In the genomic region with DNA sequence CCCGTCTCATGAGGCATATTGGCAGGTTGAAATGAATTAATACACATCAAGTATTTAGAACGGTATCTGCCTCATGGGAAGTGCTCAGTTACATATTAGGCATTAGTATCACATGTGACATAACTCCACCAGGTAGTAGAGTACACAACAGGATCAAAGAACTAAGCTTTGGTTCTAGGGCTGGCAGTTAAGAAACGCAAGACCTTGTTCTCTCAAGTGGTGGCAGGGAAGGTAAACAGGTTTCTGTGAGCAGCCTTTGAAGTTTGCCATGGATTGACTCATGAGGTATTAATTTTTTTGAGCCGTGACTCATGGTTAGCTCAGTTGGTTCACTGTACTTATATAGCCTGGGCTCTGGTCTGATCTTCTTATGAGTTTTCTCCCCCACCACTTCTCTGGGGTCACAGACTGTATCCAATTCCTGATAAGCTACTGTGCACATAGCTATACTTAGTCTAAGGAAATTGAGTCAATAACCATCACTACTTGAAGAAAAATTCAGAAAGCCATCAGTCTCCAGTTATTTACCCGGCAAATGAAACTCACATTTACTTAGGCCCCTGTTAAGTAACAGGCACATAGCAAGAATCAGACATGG, we compare ENCODE assay signal across 1 cellular context.
TF ChIP-seq lines count a peak whose summit lies in the region.

No MANE protein-coding gene starts in this region.

TF ChIP-seq in HepG2, 621 proteins besides CTCF, POLR2A, EP300 and RAD21 (continued from another document and continues in another):
- TF ChIP-seq ZBTB8A (CRISPR knock-in tag; IDR thresholded peaks at IDR 0.05; ENCODE audit: borderline replicate concordance, low read depth) (no peak), ZNF891 (CRISPR knock-in tag; IDR thresholded peaks at IDR 0.05) (no peak), MXI1 (IDR thresholded peaks at IDR 0.05; ENCODE audit: borderline replicate concordance, low read depth, low read length) (peak; percentile 38; the same call in 1 of the 3 replicates), PTBP1 (IDR thresholded peaks at IDR 0.05; ENCODE audit: low read depth, low read length, poor library complexity, severe bottlenecking) (no peak), ZNF292 (CRISPR knock-in tag; IDR thresholded peaks at IDR 0.05; ENCODE audit: borderline replicate concordance, low read depth) (peak; percentile 93), ZNF24 (IDR thresholded peaks at IDR 0.05) (peak; percentile 61; the same call in 1 of the 2 replicates), ZKSCAN8 (CRISPR knock-in tag; IDR thresholded peaks at IDR 0.05; ENCODE audit: borderline replicate concordance) (peak; percentile 95), ZNF598 (CRISPR knock-in tag; IDR thresholded peaks at IDR 0.05; ENCODE audit: borderline replicate concordance) (no peak), ZMYM2 (CRISPR knock-in tag; IDR thresholded peaks at IDR 0.05) (peak; percentile 68), HDAC2 (CRISPR knock-in tag; IDR thresholded peaks at IDR 0.05) (peak; percentile 98), ZNF136 (CRISPR knock-in tag; IDR thresholded peaks at IDR 0.05; ENCODE audit: low read depth) (no peak), DPF2 (CRISPR knock-in tag; IDR thresholded peaks at IDR 0.05; ENCODE audit: borderline replicate concordance, low read depth) (peak; percentile 100), ZBTB20 (CRISPR knock-in tag; IDR thresholded peaks at IDR 0.05; ENCODE audit: borderline replicate concordance, low read depth) (peak; percentile 92; the same call in 1 of the 2 replicates), KLF13 (CRISPR knock-in tag; IDR thresholded peaks at IDR 0.05) (no peak), HNRNPLL (IDR thresholded peaks at IDR 0.05; ENCODE audit: low read depth, low read length, poor library complexity, severe bottlenecking) (no peak), ZFX (CRISPR knock-in tag; IDR thresholded peaks at IDR 0.05; ENCODE audit: low read depth) (no peak), ZNF747 (CRISPR knock-in tag; IDR thresholded peaks at IDR 0.05; ENCODE audit: borderline replicate concordance) (peak; percentile 41; the same call in 1 of the 2 replicates), MAFF (IDR thresholded peaks at IDR 0.05; ENCODE audit: low read depth, low read length) (0 out of 2 replicates have a peak, but pooled peaks have one; percentile 20), KDM3A (CRISPR knock-in tag; IDR thresholded peaks at IDR 0.05; ENCODE audit: low read depth) (no peak), HOXA9 (CRISPR knock-in tag; IDR thresholded peaks at IDR 0.05; ENCODE audit: borderline replicate concordance) (no peak), ZNF124 (CRISPR knock-in tag; IDR thresholded peaks at IDR 0.05) (peak; percentile 62; the same call in 1 of the 2 replicates), MTF2 (CRISPR knock-in tag; IDR thresholded peaks at IDR 0.05; ENCODE audit: borderline replicate concordance) (no peak), SETDB1 (CRISPR knock-in tag; IDR thresholded peaks at IDR 0.05; ENCODE audit: borderline replicate concordance) (no peak), SP5 (CRISPR knock-in tag; IDR thresholded peaks at IDR 0.05; ENCODE audit: borderline replicate concordance, low read depth) (peak; percentile 89), ZNF180 (CRISPR knock-in tag; IDR thresholded peaks at IDR 0.05; ENCODE audit: borderline replicate concordance, low read depth) (no peak), SIN3B (IDR thresholded peaks at IDR 0.05; ENCODE audit: low read length) (no peak), ZNF773 (CRISPR knock-in tag; IDR thresholded peaks at IDR 0.05; ENCODE audit: borderline replicate concordance) (no peak), ZNF768 (CRISPR knock-in tag; IDR thresholded peaks at IDR 0.05) (no peak), ATAD3A (CRISPR knock-in tag; IDR thresholded peaks at IDR 0.05) (no peak), EZH2 (conservative IDR thresholded peaks at IDR 0.05; ENCODE audit: low read depth, low read length) (no peak), ZFP82 (CRISPR knock-in tag; IDR thresholded peaks at IDR 0.05; ENCODE audit: borderline replicate concordance) (no peak), ZNF841 (CRISPR knock-in tag; IDR thresholded peaks at IDR 0.05; ENCODE audit: borderline replicate concordance) (no peak), SIN3A (IDR thresholded peaks at IDR 0.05; ENCODE audit: borderline replicate concordance, low read depth, low read length) (no peak), HOXA7 (CRISPR knock-in tag; IDR thresholded peaks at IDR 0.05) (no peak), ATRX (CRISPR knock-in tag; IDR thresholded peaks at IDR 0.05; ENCODE audit: borderline replicate concordance) (no peak), XRCC5 (optimal IDR thresholded peaks at IDR 0.05; ENCODE audit: low read length) (peak; percentile 21), U2AF2 (IDR thresholded peaks at IDR 0.05; ENCODE audit: low read depth, low read length) (no peak), ZNF7 (CRISPR knock-in tag; IDR thresholded peaks at IDR 0.05) (peak; percentile 93), ZNF775 (CRISPR knock-in tag; IDR thresholded peaks at IDR 0.05; ENCODE audit: borderline replicate concordance) (no peak; the same call in 1 of the 2 replicates)
- TF ChIP-seq, protein P1, sequence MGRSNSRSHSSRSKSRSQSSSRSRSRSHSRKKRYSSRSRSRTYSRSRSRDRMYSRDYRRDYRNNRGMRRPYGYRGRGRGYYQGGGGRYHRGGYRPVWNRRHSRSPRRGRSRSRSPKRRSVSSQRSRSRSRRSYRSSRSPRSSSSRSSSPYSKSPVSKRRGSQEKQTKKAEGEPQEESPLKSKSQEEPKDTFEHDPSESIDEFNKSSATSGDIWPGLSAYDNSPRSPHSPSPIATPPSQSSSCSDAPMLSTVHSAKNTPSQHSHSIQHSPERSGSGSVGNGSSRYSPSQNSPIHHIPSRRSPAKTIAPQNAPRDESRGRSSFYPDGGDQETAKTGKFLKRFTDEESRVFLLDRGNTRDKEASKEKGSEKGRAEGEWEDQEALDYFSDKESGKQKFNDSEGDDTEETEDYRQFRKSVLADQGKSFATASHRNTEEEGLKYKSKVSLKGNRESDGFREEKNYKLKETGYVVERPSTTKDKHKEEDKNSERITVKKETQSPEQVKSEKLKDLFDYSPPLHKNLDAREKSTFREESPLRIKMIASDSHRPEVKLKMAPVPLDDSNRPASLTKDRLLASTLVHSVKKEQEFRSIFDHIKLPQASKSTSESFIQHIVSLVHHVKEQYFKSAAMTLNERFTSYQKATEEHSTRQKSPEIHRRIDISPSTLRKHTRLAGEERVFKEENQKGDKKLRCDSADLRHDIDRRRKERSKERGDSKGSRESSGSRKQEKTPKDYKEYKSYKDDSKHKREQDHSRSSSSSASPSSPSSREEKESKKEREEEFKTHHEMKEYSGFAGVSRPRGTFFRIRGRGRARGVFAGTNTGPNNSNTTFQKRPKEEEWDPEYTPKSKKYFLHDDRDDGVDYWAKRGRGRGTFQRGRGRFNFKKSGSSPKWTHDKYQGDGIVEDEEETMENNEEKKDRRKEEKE (IDR thresholded peaks at IDR 0.05) = no peak
- TF ChIP-seq, protein P2, sequence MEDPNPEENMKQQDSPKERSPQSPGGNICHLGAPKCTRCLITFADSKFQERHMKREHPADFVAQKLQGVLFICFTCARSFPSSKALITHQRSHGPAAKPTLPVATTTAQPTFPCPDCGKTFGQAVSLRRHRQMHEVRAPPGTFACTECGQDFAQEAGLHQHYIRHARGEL (CRISPR knock-in tag; IDR thresholded peaks at IDR 0.05) = no peak
- TF ChIP-seq, protein P3, sequence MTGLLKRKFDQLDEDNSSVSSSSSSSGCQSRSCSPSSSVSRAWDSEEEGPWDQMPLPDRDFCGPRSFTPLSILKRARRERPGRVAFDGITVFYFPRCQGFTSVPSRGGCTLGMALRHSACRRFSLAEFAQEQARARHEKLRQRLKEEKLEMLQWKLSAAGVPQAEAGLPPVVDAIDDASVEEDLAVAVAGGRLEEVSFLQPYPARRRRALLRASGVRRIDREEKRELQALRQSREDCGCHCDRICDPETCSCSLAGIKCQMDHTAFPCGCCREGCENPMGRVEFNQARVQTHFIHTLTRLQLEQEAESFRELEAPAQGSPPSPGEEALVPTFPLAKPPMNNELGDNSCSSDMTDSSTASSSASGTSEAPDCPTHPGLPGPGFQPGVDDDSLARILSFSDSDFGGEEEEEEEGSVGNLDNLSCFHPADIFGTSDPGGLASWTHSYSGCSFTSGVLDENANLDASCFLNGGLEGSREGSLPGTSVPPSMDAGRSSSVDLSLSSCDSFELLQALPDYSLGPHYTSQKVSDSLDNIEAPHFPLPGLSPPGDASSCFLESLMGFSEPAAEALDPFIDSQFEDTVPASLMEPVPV (CRISPR knock-in tag; IDR thresholded peaks at IDR 0.05) = no peak
- TF ChIP-seq, protein P4, sequence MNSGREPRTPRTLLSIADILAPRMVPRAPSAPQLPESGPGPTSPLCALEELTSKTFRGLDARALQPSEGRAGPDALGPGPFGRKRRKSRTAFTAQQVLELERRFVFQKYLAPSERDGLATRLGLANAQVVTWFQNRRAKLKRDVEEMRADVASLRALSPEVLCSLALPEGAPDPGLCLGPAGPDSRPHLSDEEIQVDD (CRISPR knock-in tag; IDR thresholded peaks at IDR 0.05; ENCODE audit: borderline replicate concordance) = no peak
- TF ChIP-seq, protein P5, sequence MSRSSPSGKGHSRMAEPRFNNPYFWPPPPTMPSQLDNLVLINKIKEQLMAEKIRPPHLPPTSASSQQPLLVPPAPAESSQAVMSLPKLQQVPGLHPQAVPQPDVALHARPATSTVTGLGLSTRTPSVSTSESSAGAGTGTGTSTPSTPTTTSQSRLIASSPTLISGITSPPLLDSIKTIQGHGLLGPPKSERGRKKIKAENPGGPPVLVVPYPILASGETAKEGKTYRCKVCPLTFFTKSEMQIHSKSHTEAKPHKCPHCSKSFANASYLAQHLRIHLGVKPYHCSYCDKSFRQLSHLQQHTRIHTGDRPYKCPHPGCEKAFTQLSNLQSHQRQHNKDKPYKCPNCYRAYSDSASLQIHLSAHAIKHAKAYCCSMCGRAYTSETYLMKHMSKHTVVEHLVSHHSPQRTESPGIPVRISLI (CRISPR knock-in tag; IDR thresholded peaks at IDR 0.05; ENCODE audit: borderline replicate concordance) = peak; percentile 96
- TF ChIP-seq, protein P6, sequence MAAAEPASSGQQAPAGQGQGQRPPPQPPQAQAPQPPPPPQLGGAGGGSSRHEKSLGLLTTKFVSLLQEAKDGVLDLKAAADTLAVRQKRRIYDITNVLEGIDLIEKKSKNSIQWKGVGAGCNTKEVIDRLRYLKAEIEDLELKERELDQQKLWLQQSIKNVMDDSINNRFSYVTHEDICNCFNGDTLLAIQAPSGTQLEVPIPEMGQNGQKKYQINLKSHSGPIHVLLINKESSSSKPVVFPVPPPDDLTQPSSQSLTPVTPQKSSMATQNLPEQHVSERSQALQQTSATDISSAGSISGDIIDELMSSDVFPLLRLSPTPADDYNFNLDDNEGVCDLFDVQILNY (CRISPR knock-in tag; conservative IDR thresholded peaks at IDR 0.05) = no peak
- TF ChIP-seq, protein P7, sequence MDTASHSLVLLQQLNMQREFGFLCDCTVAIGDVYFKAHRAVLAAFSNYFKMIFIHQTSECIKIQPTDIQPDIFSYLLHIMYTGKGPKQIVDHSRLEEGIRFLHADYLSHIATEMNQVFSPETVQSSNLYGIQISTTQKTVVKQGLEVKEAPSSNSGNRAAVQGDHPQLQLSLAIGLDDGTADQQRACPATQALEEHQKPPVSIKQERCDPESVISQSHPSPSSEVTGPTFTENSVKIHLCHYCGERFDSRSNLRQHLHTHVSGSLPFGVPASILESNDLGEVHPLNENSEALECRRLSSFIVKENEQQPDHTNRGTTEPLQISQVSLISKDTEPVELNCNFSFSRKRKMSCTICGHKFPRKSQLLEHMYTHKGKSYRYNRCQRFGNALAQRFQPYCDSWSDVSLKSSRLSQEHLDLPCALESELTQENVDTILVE (CRISPR knock-in tag; IDR thresholded peaks at IDR 0.05) = no peak
- TF ChIP-seq, protein P8, sequence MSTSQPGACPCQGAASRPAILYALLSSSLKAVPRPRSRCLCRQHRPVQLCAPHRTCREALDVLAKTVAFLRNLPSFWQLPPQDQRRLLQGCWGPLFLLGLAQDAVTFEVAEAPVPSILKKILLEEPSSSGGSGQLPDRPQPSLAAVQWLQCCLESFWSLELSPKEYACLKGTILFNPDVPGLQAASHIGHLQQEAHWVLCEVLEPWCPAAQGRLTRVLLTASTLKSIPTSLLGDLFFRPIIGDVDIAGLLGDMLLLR (CRISPR knock-in tag; IDR thresholded peaks at IDR 0.05) = no peak
- TF ChIP-seq, protein P9, sequence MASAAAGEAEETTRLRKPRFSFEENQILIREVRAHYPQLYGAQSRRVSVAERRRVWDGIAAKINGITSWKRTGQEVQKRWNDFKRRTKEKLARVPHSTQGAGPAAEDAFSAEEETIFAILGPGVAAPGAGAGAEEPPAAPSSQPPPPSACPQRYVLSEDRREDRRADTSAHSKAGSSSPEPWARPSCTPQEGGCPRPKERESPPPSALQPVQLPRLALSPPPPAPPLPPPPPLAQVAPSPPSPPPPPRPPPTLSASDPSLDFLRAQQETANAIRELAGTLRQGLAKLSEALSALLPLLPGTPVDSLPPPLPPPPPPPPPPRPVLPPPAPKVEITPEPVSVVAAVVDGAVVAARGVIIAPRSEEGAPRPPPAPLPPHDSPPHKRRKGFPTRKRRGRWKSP (CRISPR knock-in tag; IDR thresholded peaks at IDR 0.05) = peak; percentile 82; the same call in 1 of the 2 replicates
- TF ChIP-seq, protein P10, sequence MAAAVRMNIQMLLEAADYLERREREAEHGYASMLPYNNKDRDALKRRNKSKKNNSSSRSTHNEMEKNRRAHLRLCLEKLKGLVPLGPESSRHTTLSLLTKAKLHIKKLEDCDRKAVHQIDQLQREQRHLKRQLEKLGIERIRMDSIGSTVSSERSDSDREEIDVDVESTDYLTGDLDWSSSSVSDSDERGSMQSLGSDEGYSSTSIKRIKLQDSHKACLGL (CRISPR knock-in tag; IDR thresholded peaks at IDR 0.05) = no peak
- TF ChIP-seq, protein P11, sequence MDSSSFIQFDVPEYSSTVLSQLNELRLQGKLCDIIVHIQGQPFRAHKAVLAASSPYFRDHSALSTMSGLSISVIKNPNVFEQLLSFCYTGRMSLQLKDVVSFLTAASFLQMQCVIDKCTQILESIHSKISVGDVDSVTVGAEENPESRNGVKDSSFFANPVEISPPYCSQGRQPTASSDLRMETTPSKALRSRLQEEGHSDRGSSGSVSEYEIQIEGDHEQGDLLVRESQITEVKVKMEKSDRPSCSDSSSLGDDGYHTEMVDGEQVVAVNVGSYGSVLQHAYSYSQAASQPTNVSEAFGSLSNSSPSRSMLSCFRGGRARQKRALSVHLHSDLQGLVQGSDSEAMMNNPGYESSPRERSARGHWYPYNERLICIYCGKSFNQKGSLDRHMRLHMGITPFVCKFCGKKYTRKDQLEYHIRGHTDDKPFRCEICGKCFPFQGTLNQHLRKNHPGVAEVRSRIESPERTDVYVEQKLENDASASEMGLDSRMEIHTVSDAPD (CRISPR knock-in tag; IDR thresholded peaks at IDR 0.05) = peak; percentile 99
- TF ChIP-seq, protein P12, sequence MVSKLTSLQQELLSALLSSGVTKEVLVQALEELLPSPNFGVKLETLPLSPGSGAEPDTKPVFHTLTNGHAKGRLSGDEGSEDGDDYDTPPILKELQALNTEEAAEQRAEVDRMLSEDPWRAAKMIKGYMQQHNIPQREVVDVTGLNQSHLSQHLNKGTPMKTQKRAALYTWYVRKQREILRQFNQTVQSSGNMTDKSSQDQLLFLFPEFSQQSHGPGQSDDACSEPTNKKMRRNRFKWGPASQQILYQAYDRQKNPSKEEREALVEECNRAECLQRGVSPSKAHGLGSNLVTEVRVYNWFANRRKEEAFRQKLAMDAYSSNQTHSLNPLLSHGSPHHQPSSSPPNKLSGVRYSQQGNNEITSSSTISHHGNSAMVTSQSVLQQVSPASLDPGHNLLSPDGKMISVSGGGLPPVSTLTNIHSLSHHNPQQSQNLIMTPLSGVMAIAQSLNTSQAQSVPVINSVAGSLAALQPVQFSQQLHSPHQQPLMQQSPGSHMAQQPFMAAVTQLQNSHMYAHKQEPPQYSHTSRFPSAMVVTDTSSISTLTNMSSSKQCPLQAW (CRISPR knock-in tag; IDR thresholded peaks at IDR 0.05) = peak; percentile 92
- TF ChIP-seq, protein P13, sequence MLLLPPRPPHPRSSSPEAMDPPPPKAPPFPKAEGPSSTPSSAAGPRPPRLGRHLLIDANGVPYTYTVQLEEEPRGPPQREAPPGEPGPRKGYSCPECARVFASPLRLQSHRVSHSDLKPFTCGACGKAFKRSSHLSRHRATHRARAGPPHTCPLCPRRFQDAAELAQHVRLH (CRISPR knock-in tag; IDR thresholded peaks at IDR 0.05; ENCODE audit: borderline replicate concordance, low read depth) = peak; percentile 90
